Comparison of ENCODE assay signal across 19 cellular contexts in the genomic region with DNA sequence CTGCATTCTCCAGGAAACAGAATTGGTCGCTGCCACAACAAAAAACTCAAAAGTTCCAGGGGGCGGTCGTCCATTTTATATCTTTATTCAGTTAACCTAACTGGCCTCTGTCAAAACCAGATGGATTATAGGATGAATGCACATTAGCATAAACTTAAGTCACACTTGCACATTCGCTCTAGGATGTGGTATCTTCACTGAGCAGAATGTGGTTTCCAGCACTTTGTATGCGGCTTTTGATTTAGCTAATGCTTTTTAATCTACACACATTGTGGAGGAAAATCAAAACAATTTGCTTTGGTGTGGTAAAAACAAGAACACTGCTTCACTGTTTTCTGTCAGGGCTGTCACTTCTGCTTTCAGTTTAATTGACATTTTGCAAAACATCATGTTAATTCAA. TPM values are rescaled to one million over a fixed set of nuclear protein-coding genes. Genes with fewer than 3 reads are reported as not detected.
A peak's percentile ranks its signal among the peaks of the same experiment; 100 is the strongest.
DNase-seq lines count a peak whose midpoint lies in the region; ATAC-seq and TF ChIP-seq lines count a peak whose summit lies in the region.
"Had no signal": no experiment of that assay in that cellular context is flagged by ENCODE, and none has a peak within 500 bp of the region (broad histone marks: within the 10 kb centered on the region; RNA-seq: fewer than 3 reads in every experiment).

No MANE protein-coding gene starts in this region.

- no peaks in the 10 kb centered on the region for H3K36me3 ChIP-seq in PC-3 (ENCODE audit: low read depth, low read length)
- H3K36me3 ChIP-seq: lower lobe of right lung had no signal

- no TSS peak for BruUV-seq in PC-3 (replicated peaks; lab: Mats Ljungman, UMichigan)

- no peak overlapping the region for H3K4me3 ChIP-seq in PC-3 (ENCODE audit: low read length)
- H3K4me3 ChIP-seq: GM23248, lower lobe of right lung, PC-9, psoas muscle had no signal

- CTCF ChIA-PET in activated naive CD4-positive, alpha-beta T cell treated with anti-CD3 and anti-CD28 coated beads, Interleukin-2, amount 10 ng/mL, durations not matched to agents 7 days and 5 days (lab: Charles Lee), result no interaction called here
- CTCF ChIA-PET in PC-3 (lab: Charles Lee), result no interaction called here

- no peak overlapping the region for H3K27ac ChIP-seq in PC-3 (ENCODE audit: low read length)
- H3K27ac ChIP-seq: foreskin keratinocyte, GM23248, lower lobe of right lung, PC-9, psoas muscle had no signal

- peaks cover 31% of the 10 kb centered on the region for H3K27me3 Mint-ChIP-seq in activated naive CD4-positive, alpha-beta T cell treated with anti-CD3 and anti-CD28 coated beads, Interleukin-2, amount 10 ng/mL, durations not matched to agents 7 days and 5 days
- H3K27me3 Mint-ChIP-seq in activated naive CD8-positive, alpha-beta T cell treated with anti-CD3 and anti-CD28 coated beads for 36 hours, result peaks cover 4% of the 10 kb centered on the region

- H2AFZ ChIP-seq in PC-3 (ENCODE audit: low read length), result no peak overlapping the region
- H2AFZ ChIP-seq: GM23248, PC-9 had no signal

- H3K36me3 Mint-ChIP-seq in activated naive CD4-positive, alpha-beta T cell treated with anti-CD3 and anti-CD28 coated beads, Interleukin-2, amount 10 ng/mL, durations not matched to agents 7 days and 5 days, result peaks cover 4% of the 10 kb centered on the region
- H3K36me3 Mint-ChIP-seq in activated naive CD8-positive, alpha-beta T cell treated with anti-CD3 and anti-CD28 coated beads for 36 hours, result peaks cover 10% of the 10 kb centered on the region
- no peaks in the 10 kb centered on the region for H3K36me3 Mint-ChIP-seq in stimulated activated effector memory CD8-positive, alpha-beta T cell treated with anti-CD3 and anti-CD28 coated beads, Interleukin-12 subunit alpha, Interleukin-12 subunit beta, amount 100 ng/mL, for 72 hours

- H3K9ac ChIP-seq in PC-3 (ENCODE audit: low read length), result no peak overlapping the region
- H3K9ac ChIP-seq: GM23248 had no signal

- H3K4me2 ChIP-seq in PC-3 (ENCODE audit: low read length), result no peak overlapping the region
- H3K4me2 ChIP-seq: PC-9 had no signal

- no peaks in the 10 kb centered on the region for H4K20me1 ChIP-seq in PC-3 (ENCODE audit: low read length)

- intact Hi-C loops in PC-3 (cut with micrococcal nuclease), result no loop called here

- no peaks in the 10 kb centered on the region for H3K9me3 Mint-ChIP-seq in activated naive CD4-positive, alpha-beta T cell treated with anti-CD3 and anti-CD28 coated beads, Interleukin-2, amount 10 ng/mL, durations not matched to agents 7 days and 5 days
- no peaks in the 10 kb centered on the region for H3K9me3 Mint-ChIP-seq in activated naive CD8-positive, alpha-beta T cell treated with anti-CD3 and anti-CD28 coated beads for 36 hours
- no peaks in the 10 kb centered on the region for H3K9me3 Mint-ChIP-seq in stimulated activated effector memory CD8-positive, alpha-beta T cell treated with anti-CD3 and anti-CD28 coated beads, Interleukin-12 subunit alpha, Interleukin-12 subunit beta, amount 100 ng/mL, for 72 hours

- no peaks in the 10 kb centered on the region for H3K9me2 ChIP-seq in PC-3 (replicated peaks; ENCODE audit: low read length)

- ATAC-seq in stimulated activated effector memory CD8-positive, alpha-beta T cell treated with anti-CD3 and anti-CD28 coated beads, Interleukin-12 subunit alpha, Interleukin-12 subunit beta, amount 100 ng/mL, for 72 hours, result peak; percentile 99
- ATAC-seq in PC-3 (no peak), GM18858 (IDR thresholded peaks at IDR 0.05; ENCODE audit: unreplicated experiment) (no peak), HG03565 (IDR thresholded peaks at IDR 0.05; ENCODE audit: unreplicated experiment) (no peak)
- ATAC-seq: foreskin keratinocyte, lower lobe of right lung, psoas muscle, SK-N-SH treated with all-trans-retinoic acid at 6 μM for 48 hours had no signal

- H3K4me1 ChIP-seq in PC-3 (ENCODE audit: insufficient read depth, low read length), result no peaks in the 10 kb centered on the region
- H3K4me1 ChIP-seq: foreskin keratinocyte, lower lobe of right lung, psoas muscle had no signal

- peak; percentile 73 for DNase-seq in activated naive CD4-positive, alpha-beta T cell treated with anti-CD3 and anti-CD28 coated beads, Interleukin-2, amount 10 ng/mL, durations not matched to agents 7 days and 5 days
- no peak for DNase-seq in activated naive CD4-positive, alpha-beta T cell treated with Interleukin-2 at 50 U/mL for 16 hours
- DNase-seq in T follicular helper cell (ENCODE audit: low read depth) (peak; percentile 44), PC-3 (no peak)
- peak; percentile 26 for DNase-seq in activated naive CD8-positive, alpha-beta T cell treated with anti-CD3 and anti-CD28 coated beads for 36 hours
- DNase-seq in stimulated activated effector memory CD8-positive, alpha-beta T cell treated with anti-CD3 and anti-CD28 coated beads, Interleukin-12 subunit alpha, Interleukin-12 subunit beta, amount 100 ng/mL, for 72 hours (ENCODE audit: low spot score in 2 of 2), result peak in 1 of 2 donors; percentile 53
- DNase-seq: activated CD4-positive, CD25-positive, alpha-beta regulatory T cell treated with anti-CD3 and anti-CD28 coated beads, Interleukin-2, amount 50 U/mL, for 72 hours; cerebellar nuclear complex; foreskin keratinocyte; GM23248; lower lobe of right lung; NCI-H1436; NCI-H446 treated with DMSO at 0.1 percent for 48 hours; PC-9; psoas muscle had no signal

- POLR2A ChIA-PET in PC-3 (lab: Charles Lee; ENCODE audit: unreplicated experiment), result no interaction called here

- TF ChIP-seq CTCF in PC-3 (conservative IDR thresholded peaks at IDR 0.05; ENCODE audit: low read depth, low read length), result no peak

- no peak overlapping the region for H3K4me3 Mint-ChIP-seq in activated naive CD4-positive, alpha-beta T cell treated with anti-CD3 and anti-CD28 coated beads, Interleukin-2, amount 10 ng/mL, durations not matched to agents 7 days and 5 days
- H3K4me3 Mint-ChIP-seq in activated naive CD8-positive, alpha-beta T cell treated with anti-CD3 and anti-CD28 coated beads for 36 hours, result no peak overlapping the region
- H3K4me3 Mint-ChIP-seq in stimulated activated effector memory CD8-positive, alpha-beta T cell treated with anti-CD3 and anti-CD28 coated beads, Interleukin-12 subunit alpha, Interleukin-12 subunit beta, amount 100 ng/mL, for 72 hours, result no peak overlapping the region
- H3K4me3 Mint-ChIP-seq: nephron had no signal

- no peak overlapping the region for H3K27ac Mint-ChIP-seq in activated naive CD4-positive, alpha-beta T cell treated with anti-CD3 and anti-CD28 coated beads, Interleukin-2, amount 10 ng/mL, durations not matched to agents 7 days and 5 days
- no peak overlapping the region for H3K27ac Mint-ChIP-seq in activated naive CD8-positive, alpha-beta T cell treated with anti-CD3 and anti-CD28 coated beads for 36 hours
- no peak overlapping the region for H3K27ac Mint-ChIP-seq in stimulated activated effector memory CD8-positive, alpha-beta T cell treated with anti-CD3 and anti-CD28 coated beads, Interleukin-12 subunit alpha, Interleukin-12 subunit beta, amount 100 ng/mL, for 72 hours
- H3K27ac Mint-ChIP-seq: nephron had no signal

- no peaks in the 10 kb centered on the region for H3K27me3 ChIP-seq in PC-3 (ENCODE audit: low read length)
- H3K27me3 ChIP-seq: foreskin keratinocyte had no signal

- H3K9me3 ChIP-seq in PC-3 (ENCODE audit: low read length), result no peaks in the 10 kb centered on the region
- H3K9me3 ChIP-seq: lower lobe of right lung, psoas muscle had no signal

- H3K79me2 ChIP-seq in PC-3 (ENCODE audit: low read length), result no peaks in the 10 kb centered on the region

- peaks cover 24% of the 10 kb centered on the region for H3K4me1 Mint-ChIP-seq in activated naive CD4-positive, alpha-beta T cell treated with anti-CD3 and anti-CD28 coated beads, Interleukin-2, amount 10 ng/mL, durations not matched to agents 7 days and 5 days
- H3K4me1 Mint-ChIP-seq in activated naive CD8-positive, alpha-beta T cell treated with anti-CD3 and anti-CD28 coated beads for 36 hours, result peaks cover 27% of the 10 kb centered on the region
- H3K4me1 Mint-ChIP-seq in stimulated activated effector memory CD8-positive, alpha-beta T cell treated with anti-CD3 and anti-CD28 coated beads, Interleukin-12 subunit alpha, Interleukin-12 subunit beta, amount 100 ng/mL, for 72 hours, result peaks cover 35% of the 10 kb centered on the region
- H3K4me1 Mint-ChIP-seq: nephron had no signal

- no peaks in the 10 kb centered on the region for H3F3A ChIP-seq in PC-3 (ENCODE audit: low read length, unreplicated experiment)

RNA-seq across cellular contexts. Expression of a gene that starts 4.5 kb away (rescaled TPM):
- total RNA-seq in activated naive CD8-positive, alpha-beta T cell treated with anti-CD3 and anti-CD28 coated beads for 36 hours, result under 1 TPM; 0.36 to 0.37 TPM
- total RNA-seq in PC-3 (2014; rRNA removed), result 0.29 and 1.5 TPM in 2 replicates

RNA-seq across cellular contexts. Expression of a gene that starts 15.9 kb away (rescaled TPM):
- under 1 TPM; 0.21 to 0.30 TPM for total RNA-seq in activated naive CD8-positive, alpha-beta T cell treated with anti-CD3 and anti-CD28 coated beads for 36 hours
- 0.11 and 0.46 TPM in 2 replicates for total RNA-seq in PC-3 (2014; rRNA removed)

RNA-seq across cellular contexts. Expression of a gene that starts 40.2 kb away (rescaled TPM):
- total RNA-seq in activated naive CD8-positive, alpha-beta T cell treated with anti-CD3 and anti-CD28 coated beads for 36 hours, result under 1 TPM; 0.50 to 0.89 TPM
- total RNA-seq in PC-3 (2014; rRNA removed), result not detected in 2 replicates

RNA-seq across cellular contexts. Expression of a gene that starts 43.2 kb away (rescaled TPM):
- under 1 TPM; 0.64 to 0.68 TPM for total RNA-seq in activated naive CD8-positive, alpha-beta T cell treated with anti-CD3 and anti-CD28 coated beads for 36 hours
- 1.6 and 1.8 TPM in 2 replicates for total RNA-seq in PC-3 (2014; rRNA removed)

RNA-seq across cellular contexts. Expression of a gene that starts 49.0 kb away (rescaled TPM):
- total RNA-seq in activated naive CD8-positive, alpha-beta T cell treated with anti-CD3 and anti-CD28 coated beads for 36 hours, result under 1 TPM; 0.58 to 0.86 TPM
- total RNA-seq in PC-3 (2014; rRNA removed), result 0.55 and 0.75 TPM in 2 replicates

Comparison
In these comparisons a context has a peak if more than half of its experiments do, and no peak if none do; other contexts are left out.
1. DNase-seq: peak in activated naive CD4-positive, alpha-beta T cell treated with anti-CD3 and anti-CD28 coated beads, Interleukin-2, amount 10 ng/mL, durations not matched to agents 7 days and 5 days (single experiment), T follicular helper cell (single experiment) and activated naive CD8-positive, alpha-beta T cell treated with anti-CD3 and anti-CD28 coated beads for 36 hours (single experiment); none in activated naive CD4-positive, alpha-beta T cell treated with Interleukin-2 at 50 U/mL for 16 hours (single experiment) and PC-3 (single experiment).